Comparison of ENCODE assay signal across 8 cellular contexts in genomic region chr2:25558262-25558661, GRCh38.
DNase-seq lines count a peak whose midpoint lies in the region; ATAC-seq and TF ChIP-seq lines count a peak whose summit lies in the region.

No MANE protein-coding gene starts in this region.

- peaks cover 18% of the 10 kb centered on the region for H3K9me3 Mint-ChIP-seq in activated T-helper 1 cell treated with anti-CD3 and anti-CD28 coated beads, Interleukin-12 subunit alpha, Interleukin-12 subunit beta, Interleukin-2, Interleukin-4 antibody, amounts not matched to agents 30 ng/mL and 10 ng/mL and 1 ng/mL, durations not matched to agents 14 hours and 24 hours and 36 hours

- H3K9me3 ChIP-seq in lower lobe of right lung (no peaks in the 10 kb centered on the region), uterus (no peaks in the 10 kb centered on the region)

- intact Hi-C loops in activated T-helper 1 cell treated with anti-CD3 and anti-CD28 coated beads, Interleukin-12 subunit alpha, Interleukin-12 subunit beta, Interleukin-2, Interleukin-4 antibody, amounts not matched to agents 30 ng/mL and 10 ng/mL and 1 ng/mL, durations not matched to agents 14 hours and 24 hours and 36 hours (cut with micrococcal nuclease), result loop anchor here (1.0 kb wide), 11 partner anchors 9 to 320 kb away; partner anchors contain the start of gene ASXL2
- intact Hi-C loops in lower lobe of right lung (cut with DNase I) (no loop called here), uterus (cut with DNase I; ENCODE audit: low total_unique reads) (no loop called here)

- DNase-seq in GM03348 (ENCODE audit: low spot score) (peak; percentile 66), M059J (ENCODE audit: low read depth) (peak; percentile 79), lower lobe of right lung (no peak), uterus (no peak), NCI-H446 (lab: John Stamatoyannopoulos, UW) (no peak), coronary artery (ENCODE audit: low spot score) (no peak)
- peak; percentile 53 for DNase-seq in activated T-helper 1 cell treated with anti-CD3 and anti-CD28 coated beads, Interleukin-12 subunit alpha, Interleukin-12 subunit beta, Interleukin-2, Interleukin-4 antibody, amounts not matched to agents 30 ng/mL and 10 ng/mL and 1 ng/mL, durations not matched to agents 14 hours and 24 hours and 36 hours (ENCODE audit: low spot score)

- H3K27me3 Mint-ChIP-seq in activated T-helper 1 cell treated with anti-CD3 and anti-CD28 coated beads, Interleukin-12 subunit alpha, Interleukin-12 subunit beta, Interleukin-2, Interleukin-4 antibody, amounts not matched to agents 30 ng/mL and 10 ng/mL and 1 ng/mL, durations not matched to agents 14 hours and 24 hours and 36 hours (ENCODE audit: insufficient read depth), result no peaks in the 10 kb centered on the region

- no peaks in the 10 kb centered on the region for H3K36me3 ChIP-seq in lower lobe of right lung
- H3K36me3 ChIP-seq in uterus, result no peaks in the 10 kb centered on the region

- peaks cover 63% of the 10 kb centered on the region for H3K4me1 Mint-ChIP-seq in activated T-helper 1 cell treated with anti-CD3 and anti-CD28 coated beads, Interleukin-12 subunit alpha, Interleukin-12 subunit beta, Interleukin-2, Interleukin-4 antibody, amounts not matched to agents 30 ng/mL and 10 ng/mL and 1 ng/mL, durations not matched to agents 14 hours and 24 hours and 36 hours (ENCODE audit: low read depth)

- peak overlapping the region; percentile 98 for H3K27ac Mint-ChIP-seq in activated T-helper 1 cell treated with anti-CD3 and anti-CD28 coated beads, Interleukin-12 subunit alpha, Interleukin-12 subunit beta, Interleukin-2, Interleukin-4 antibody, amounts not matched to agents 30 ng/mL and 10 ng/mL and 1 ng/mL, durations not matched to agents 14 hours and 24 hours and 36 hours

- peak overlapping the region; percentile 46 for H3K4me3 Mint-ChIP-seq in activated T-helper 1 cell treated with anti-CD3 and anti-CD28 coated beads, Interleukin-12 subunit alpha, Interleukin-12 subunit beta, Interleukin-2, Interleukin-4 antibody, amounts not matched to agents 30 ng/mL and 10 ng/mL and 1 ng/mL, durations not matched to agents 14 hours and 24 hours and 36 hours

- H3K27me3 ChIP-seq in lower lobe of right lung (ENCODE audit: low read depth) (no peaks in the 10 kb centered on the region), uterus (no peaks in the 10 kb centered on the region)

- no peak for TF ChIP-seq POLR2A in uterus (IDR thresholded peaks at IDR 0.05)

- ATAC-seq in GM21717 (IDR thresholded peaks at IDR 0.05; ENCODE audit: unreplicated experiment) (peak; percentile 70), lower lobe of right lung (peak; percentile 79 to 81)

- H3K27ac ChIP-seq in lower lobe of right lung, result no peak overlapping the region
- no peak overlapping the region for H3K27ac ChIP-seq in uterus
- no peak overlapping the region for H3K27ac ChIP-seq in coronary artery

- H3K4me1 ChIP-seq in lower lobe of right lung (peaks cover 6% of the 10 kb centered on the region), uterus (no peaks in the 10 kb centered on the region)

- H3K36me3 Mint-ChIP-seq in activated T-helper 1 cell treated with anti-CD3 and anti-CD28 coated beads, Interleukin-12 subunit alpha, Interleukin-12 subunit beta, Interleukin-2, Interleukin-4 antibody, amounts not matched to agents 30 ng/mL and 10 ng/mL and 1 ng/mL, durations not matched to agents 14 hours and 24 hours and 36 hours (ENCODE audit: low read depth), result peaks cover 32% of the 10 kb centered on the region

- H3K4me3 ChIP-seq in lower lobe of right lung (no peak overlapping the region), uterus (no peak overlapping the region), coronary artery (no peak overlapping the region)

- TF ChIP-seq CTCF in lower lobe of right lung (IDR thresholded peaks at IDR 0.05) (no peak), uterus (IDR thresholded peaks at IDR 0.05) (no peak), coronary artery (IDR thresholded peaks at IDR 0.05) (no peak)

Comparison
In these comparisons a context has a peak if more than half of its experiments do, and no peak if none do; other contexts are left out.
1. DNase-seq: peak in GM03348 (single experiment), M059J (single experiment) and activated T-helper 1 cell treated with anti-CD3 and anti-CD28 coated beads, Interleukin-12 subunit alpha, Interleukin-12 subunit beta, Interleukin-2, Interleukin-4 antibody, amounts not matched to agents 30 ng/mL and 10 ng/mL and 1 ng/mL, durations not matched to agents 14 hours and 24 hours and 36 hours (single experiment); none in lower lobe of right lung (single experiment), uterus (0 of 2), NCI-H446 (0 of 2) and coronary artery (single experiment).